ENCODE assay signal across 8 cellular contexts in genomic region chr1:85259118-85259865, GRCh38. TPM values are rescaled to one million over a fixed set of nuclear protein-coding genes. Genes with fewer than 3 reads are reported as not detected.
DNase-seq lines count a peak whose midpoint lies in the region; ATAC-seq, FAIRE-seq and TF ChIP-seq lines count a peak whose summit lies in the region.

Gene C1orf52, minus strand, starts transcription at chr1:85259662. Its CDS starts 29 bp downstream, at chr1:85259633.

- H3K56ac ChIP-seq in H1 (replicated peaks; ENCODE audit: insufficient read length, low read depth, low read length), result peak within 1 kb of the TSS; percentile 42

- H3K9ac ChIP-seq in H1 (replicated peaks in 1 of 4; ENCODE audit: extremely low read depth in 1 of 4, low read depth in 3 of 4, low read length in 3 of 4) (peak within 1 kb of the TSS; percentile 67 to 80 (median 78); a peak in 6 of 7 replicates), mesenchymal stem cell (ENCODE audit: low read length) (peak within 1 kb of the TSS; percentile 95)

- peaks cover 8 to 12% of the 10 kb centered on the region in 2 experiments; a peak in 3 of 4 replicates for H3K9me3 ChIP-seq in H1 (ENCODE audit: insufficient read depth in 2 of 2, low read depth in 1 of 2, low read length in 1 of 2)
- no peaks in the 10 kb centered on the region for H3K9me3 ChIP-seq in mesenchymal stem cell (ENCODE audit: control insufficient read depth, low read length)

- peak within 1 kb of the TSS; percentile 75 for H3K4ac ChIP-seq in H1 (replicated peaks; ENCODE audit: insufficient read length, low read depth, low read length)
- peak within 1 kb of the TSS; percentile 53 to 61 for H3K4ac ChIP-seq in mesenchymal stem cell (ENCODE audit: low read depth in 1 of 2, low read length in 2 of 2)

- H3K79me2 ChIP-seq in H1 (ENCODE audit: control insufficient read depth in 1 of 2, insufficient read depth in 2 of 2, low read length in 2 of 2), result peaks cover 4 to 25% of the 10 kb centered on the region in 2 experiments; a peak in 3 of 4 replicates

- H2AK5ac ChIP-seq in H1 (ENCODE audit: low read depth, low read length), result no peak within 1 kb of the TSS
- H2AK5ac ChIP-seq in mesenchymal stem cell (ENCODE audit: low read length, severe bottlenecking), result no peak within 1 kb of the TSS

- H3K23ac ChIP-seq in H1 (ENCODE audit: insufficient read length) (no peak within 1 kb of the TSS), mesenchymal stem cell (ENCODE audit: low read length in 2 of 2) (peak within 1 kb of the TSS; percentile 31 to 83)

- H3K79me1 ChIP-seq in H1 (ENCODE audit: low read depth, low read length), result peaks cover 2% of the 10 kb centered on the region
- H3K79me1 ChIP-seq in mesenchymal stem cell (replicated peaks; ENCODE audit: low read length, poor library complexity, severe bottlenecking), result peaks cover 3% of the 10 kb centered on the region

- H2AFZ ChIP-seq in H1 (ENCODE audit: low read length) (peak within 1 kb of the TSS; percentile 97), mesenchymal stem cell (ENCODE audit: low read depth, low read length) (peak within 1 kb of the TSS; percentile 77)

- peaks cover 0 to 4% (median 2%) of the 10 kb centered on the region in 4 experiments; a peak in 3 of 7 replicates for H3K4me1 ChIP-seq in H1 (replicated peaks in 1 of 4; ENCODE audit: control insufficient read depth in 3 of 4, insufficient read depth in 4 of 4, low read length in 3 of 4)
- H3K4me1 ChIP-seq in mesenchymal stem cell (ENCODE audit: control insufficient read depth, insufficient read depth, low read depth, low read length), result no peaks in the 10 kb centered on the region

- H4K91ac ChIP-seq in H1 (replicated peaks; ENCODE audit: insufficient read length, low read length) (no peak within 1 kb of the TSS), mesenchymal stem cell (ENCODE audit: low read length) (peak within 1 kb of the TSS; percentile 66)

- peak; percentile 98 for ATAC-seq in GM21367 (IDR thresholded peaks at IDR 0.05; ENCODE audit: unreplicated experiment)

- H3K4me2 ChIP-seq in H1 (ENCODE audit: insufficient read depth in 1 of 2, low read depth in 2 of 2, low read length in 2 of 2) (peak within 1 kb of the TSS; percentile 74 to 90), mesenchymal stem cell (ENCODE audit: low read length, poor library complexity, severe bottlenecking) (peak within 1 kb of the TSS; percentile 46)

- H2BK20ac ChIP-seq in H1 (ENCODE audit: low read length), result no peak within 1 kb of the TSS

- H4K20me1 ChIP-seq in H1 (replicated peaks in 1 of 2; ENCODE audit: control insufficient read depth in 1 of 2, insufficient read depth in 2 of 2, low read length in 2 of 2), result peaks cover 0 to 5% of the 10 kb centered on the region in 2 experiments

- H3K4me3 ChIP-seq in H1 (ENCODE audit: extremely low read depth in 1 of 4, insufficient read depth in 2 of 4, low read depth in 3 of 4, low read length in 4 of 4), result peak within 1 kb of the TSS; percentile 79 to 94 (median 85)
- H3K4me3 ChIP-seq in mesenchymal stem cell (ENCODE audit: insufficient read depth in 1 of 2, low read depth in 1 of 2, low read length in 2 of 2), result peak within 1 kb of the TSS; percentile 95 to 96

- in situ Hi-C loops in Caki2 (cut with HindIII; ENCODE audit: low pct_unique_long_range_greater_than_20kb, low sequenced_read_pairs), result no loop called here

- no peak for FAIRE-seq in HTR-8/SVneo (lab: Jason Lieb, UNC)
- no peak for FAIRE-seq in H1 (lab: Jason Lieb, UNC)

- TF ChIP-seq RAD21 in H1 (IDR thresholded peaks at IDR 0.05 in 1 of 2, conservative IDR thresholded peaks at IDR 0.05 in 1 of 2; ENCODE audit: low read depth in 2 of 2, low read length in 2 of 2), result peak; percentile 56 to 71

- peak within 1 kb of the TSS; percentile 92; the same call in 1 of the 2 replicates for H4K8ac ChIP-seq in H1 (ENCODE audit: extremely low read depth, insufficient read depth, low read length)
- peak within 1 kb of the TSS; percentile 82 for H4K8ac ChIP-seq in mesenchymal stem cell (ENCODE audit: low read length)

- H2BK12ac ChIP-seq in H1 (ENCODE audit: low read depth, low read length) (no peak within 1 kb of the TSS), mesenchymal stem cell (ENCODE audit: low read length in 2 of 2) (no peak within 1 kb of the TSS)

- TF ChIP-seq EP300 in H1 (IDR thresholded peaks at IDR 0.05; ENCODE audit: borderline replicate concordance in 1 of 2, low read depth in 2 of 2, low read length in 2 of 2), result peak in 1 of 2 experiments; percentile 62; a peak in 1 of 3 replicates

- peak; percentile 81 for DNase-seq in Caki2 (ENCODE audit: low read depth)
- peak; percentile 73 for DNase-seq in HTR-8/SVneo (ENCODE audit: insufficient read length, low spot score)
- DNase-seq in NOMO-1 treated with DMSO at 0.1 percent for 48 hours (lab: John Stamatoyannopoulos, UW; ENCODE audit: unreplicated experiment), result peak; percentile 84
- DNase-seq in activated CD8-positive, alpha-beta memory T cell treated with anti-CD3 and anti-CD28 coated beads for 48 hours (ENCODE audit: low read depth in 2 of 3, low spot score in 2 of 3), result peak; percentile 85 to 99 (median 96)
- peak; percentile 88 to 100 for DNase-seq in H1 (ENCODE audit: low read depth in 1 of 2, low spot score in 2 of 2)
- peak; percentile 93 for DNase-seq in mesenchymal stem cell
- DNase-seq in stimulated activated CD8-positive, alpha-beta memory T cell treated with anti-CD3 and anti-CD28 coated beads, Interleukin-12 subunit alpha, Interleukin-12 subunit beta, amount 100 ng/mL, for 4 hours (ENCODE audit: low read depth), result peak; percentile 85

- CTCF ChIA-PET in H1 (lab: Charles Lee; ENCODE audit: partially characterized antibody), result interaction anchor here (0.6 to 8.3 kb wide), 34 partner anchors 9 to 687 kb away, joined by 3 to 141 read pairs (median 4); partner anchors contain the start of genes BCL10 and CCN1

- H2BK5ac ChIP-seq in H1 (ENCODE audit: low read depth, low read length), result peak within 1 kb of the TSS; percentile 71; the same call in 1 of the 2 replicates
- peak within 1 kb of the TSS; percentile 66 for H2BK5ac ChIP-seq in mesenchymal stem cell (ENCODE audit: low read depth, low read length, poor library complexity, severe bottlenecking)

- POLR2A ChIA-PET in H1 (lab: Charles Lee; ENCODE audit: partially characterized antibody), result interaction anchor here (0.6 to 2.8 kb wide), 11 partner anchors 10 to 354 kb away, joined by 3 to 11 read pairs (median 4); partner anchors contain the start of genes BCL10, CCN1 and SYDE2

- peak; percentile 50 to 91 for TF ChIP-seq POLR2A in H1 (IDR thresholded peaks at IDR 0.05; ENCODE audit: control extremely low read depth in 1 of 2, low read depth in 2 of 2, low read length in 2 of 2)

- H3K27ac ChIP-seq in H1 (ENCODE audit: low read depth, low read length) (peak within 1 kb of the TSS; percentile 69; the same call in 1 of the 2 replicates), mesenchymal stem cell (ENCODE audit: low read length, poor library complexity, severe bottlenecking) (peak within 1 kb of the TSS; percentile 70)

- TF ChIP-seq CTCF in H1 (IDR thresholded peaks at IDR 0.05; ENCODE audit: control extremely low read depth in 1 of 3, insufficient read depth in 1 of 3, low read depth in 1 of 3, low read length in 3 of 3), result peak; percentile 88 to 94 (median 89)

- H3K27me3 ChIP-seq in H1 (replicated peaks in 1 of 4; ENCODE audit: control insufficient read depth in 3 of 4, extremely low read depth in 1 of 4, insufficient read depth in 3 of 4, low read length in 3 of 4) (no peaks in the 10 kb centered on the region), mesenchymal stem cell (ENCODE audit: control insufficient read depth in 1 of 2, insufficient read depth in 1 of 2, low read length in 2 of 2) (no peaks in the 10 kb centered on the region)

- no peak within 1 kb of the TSS for H2BK120ac ChIP-seq in H1 (replicated peaks; ENCODE audit: low read depth, low read length)
- H2BK120ac ChIP-seq in mesenchymal stem cell (ENCODE audit: low read depth, low read length), result peak within 1 kb of the TSS; percentile 49

- H3K14ac ChIP-seq in H1 (ENCODE audit: insufficient read length) (no peak within 1 kb of the TSS), mesenchymal stem cell (ENCODE audit: low read length in 2 of 2) (peak within 1 kb of the TSS in 1 of 2 experiments; percentile 90)

- WGBS in H1 (ENCODE audit: extremely low coverage in 1 of 2, insufficient coverage in 1 of 2, insufficient read length in 1 of 2, insufficient replicate concordance in 2 of 2, low coverage in 1 of 2, low lambda C conversion rate in 2 of 2, missing lambda C conversion rate in 1 of 2), 2 experiments, result 3% methylated on average over 40 of the region's 64 CpGs; no CpG with 5 or more reads in 1 of the 2 experiments
- under 1% methylated on average over 60 of the region's 64 CpGs for WGBS in mesenchymal stem cell

- H3K23me2 ChIP-seq in H1 (ENCODE audit: low read depth, low read length), result no peaks in the 10 kb centered on the region; the same call in none of the 2 replicates

- H2BK15ac ChIP-seq in H1 (ENCODE audit: low read length) (no peak within 1 kb of the TSS), mesenchymal stem cell (ENCODE audit: low read depth, poor library complexity, severe bottlenecking) (peak within 1 kb of the TSS; percentile 36)

- peaks cover 5 to 30% (median 13%) of the 10 kb centered on the region in 4 experiments; a peak in 4 of 8 replicates for H3K36me3 ChIP-seq in H1 (ENCODE audit: control insufficient read depth in 2 of 4, insufficient read depth in 4 of 4, low read length in 3 of 4)
- peaks cover 11 to 56% of the 10 kb centered on the region in 2 experiments for H3K36me3 ChIP-seq in mesenchymal stem cell (ENCODE audit: control insufficient read depth in 1 of 2, insufficient read depth in 2 of 2, low read depth in 1 of 2, low read length in 2 of 2)

- H4K5ac ChIP-seq in H1 (ENCODE audit: insufficient read length, low read depth, low read length), result peak within 1 kb of the TSS; percentile 95

- H3K18ac ChIP-seq in H1 (ENCODE audit: extremely low read depth, low read length) (peak within 1 kb of the TSS; percentile 81; the same call in 1 of the 2 replicates), mesenchymal stem cell (ENCODE audit: low read depth in 1 of 2, low read length in 2 of 2) (peak within 1 kb of the TSS; percentile 67 to 74)

TF ChIP-seq in H1, 55 proteins besides CTCF, POLR2A, EP300 and RAD21 (continues in another document):
- TF ChIP-seq KDM4A (IDR thresholded peaks at IDR 0.05; ENCODE audit: low read depth, low read length, severe bottlenecking) (peak; percentile 79), GABPA (IDR thresholded peaks at IDR 0.05; ENCODE audit: borderline replicate concordance, insufficient read depth, low read length) (peak; percentile 95)

RNA-seq across cellular contexts. Expression of gene C1orf52, which starts in this region (rescaled TPM):
- total RNA-seq in Caki2 (2014; rRNA removed; shearing (Covaris generic); ENCODE audit: low replicate concordance), result 8.0 and 32.7 TPM in 2 replicates
- 39.1 and 39.3 TPM in 2 replicates for total RNA-seq in H1 (2021; fragmentation: NEBNext Ultra II Directional; extraction: Animal tissue kit (Norgen Biotek cat#: 25700))
- polyA plus RNA-seq in H1 (2011; rRNA removed), result 29.2 and 46.9 TPM in 2 replicates
- polyA plus RNA-seq in H1 (2011; cell fraction: cytosol; rRNA removed), result 41.8 TPM
- polyA plus RNA-seq in H1 (2011; cell fraction: nucleus; rRNA removed), result 75.0 TPM
- polyA plus RNA-seq in H1 (2012, experiment 1 of 2), result 31.4 to 42.3 TPM (median 37.7 TPM) in 4 replicates
- 7.8 TPM for polyA plus RNA-seq in H1 (2012, experiment 2 of 2)
- 31.6 TPM for polyA plus RNA-seq in H1 (2013, experiment 1 of 2)
- 33.4 TPM for polyA plus RNA-seq in H1 (2013, experiment 2 of 2)
- polyA minus RNA-seq in H1 (2011; rRNA and poly(A)+ RNA removed), result 20.1 and 22.6 TPM in 2 replicates
- 23.6 TPM for polyA minus RNA-seq in H1 (2011; cell fraction: cytosol; rRNA and poly(A)+ RNA removed)
- polyA minus RNA-seq in H1 (2011; cell fraction: nucleus; rRNA and poly(A)+ RNA removed), result 32.0 TPM
- polyA plus RNA-seq in mesenchymal stem cell (2013, experiment 1 of 2), result 25.2 TPM
- polyA plus RNA-seq in mesenchymal stem cell (2013, experiment 2 of 2), result 25.7 TPM

Comparison
In these comparisons a context has a peak if more than half of its experiments do, and no peak if none do; other contexts are left out.
1. Peak in every context shown above with its lines: DNase-seq, ATAC-seq, H3K4me3 ChIP-seq and H3K27ac ChIP-seq.